Comparison of ENCODE assay signal across 8 cellular contexts in the genomic region with DNA sequence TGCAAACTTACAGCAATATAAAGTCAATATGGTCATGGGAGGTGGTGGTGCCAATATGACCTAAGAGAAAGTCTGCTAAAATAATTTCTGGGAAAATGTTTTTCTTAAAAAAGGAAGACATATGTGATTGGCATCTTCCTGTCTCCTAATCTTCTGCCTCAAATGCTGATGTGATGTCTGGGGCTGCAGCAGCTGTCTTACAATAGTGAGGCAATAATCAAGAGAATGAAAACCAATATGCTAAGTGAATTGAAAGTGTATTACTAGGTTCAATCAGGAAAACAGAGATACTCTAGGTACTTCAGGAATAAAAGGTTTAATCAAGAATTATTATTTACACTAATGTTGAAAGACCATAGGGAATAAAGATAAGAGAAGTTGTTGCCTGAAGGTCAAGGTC.
"Had no signal": no experiment of that assay in that cellular context is flagged by ENCODE, and none has a peak within 500 bp of the region (broad histone marks: within the 10 kb centered on the region; RNA-seq: fewer than 3 reads in every experiment).

No MANE protein-coding gene starts in this region.

- DNase-seq: GDM1, GF-D8 had no signal

- FAIRE-seq: G401.6, GM12878, GM12891, GM12892, GM18507, GM19239 had no signal

- ATAC-seq: GM12878 had no signal

- H3K4me3 ChIP-seq: GM12878 had no signal
